17 cellular contexts compared by ENCODE assay signal in the genomic region with DNA sequence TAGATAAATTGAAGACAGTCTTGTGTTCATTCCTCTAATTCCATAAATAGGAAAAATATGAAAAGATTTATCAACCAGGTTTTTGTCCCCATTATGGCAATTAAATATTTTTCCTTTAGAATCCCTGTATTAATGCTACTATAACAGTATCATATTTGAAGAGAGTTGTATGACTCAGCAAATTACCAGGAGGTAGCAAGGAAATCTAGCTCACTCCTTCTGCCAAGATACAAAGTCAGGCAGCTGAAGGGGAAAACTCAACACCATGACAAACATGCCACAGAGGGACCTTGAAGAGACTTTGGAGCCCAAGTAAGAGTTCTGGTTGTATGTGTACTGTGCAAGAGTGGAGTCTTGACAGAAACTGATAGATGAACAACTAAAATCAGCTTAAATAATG.
DNase-seq lines count a peak whose midpoint lies in the region; ATAC-seq, FAIRE-seq and TF ChIP-seq lines count a peak whose summit lies in the region.
"Had no signal": no experiment of that assay in that cellular context is flagged by ENCODE, and none has a peak within 500 bp of the region (broad histone marks: within the 10 kb centered on the region; RNA-seq: fewer than 3 reads in every experiment).

No MANE protein-coding gene starts in this region.

- POLR2A ChIA-PET in A549 (lab: Yijun Ruan, JAX) = no interaction called here
- POLR2A ChIA-PET in K562 (lab: Yijun Ruan, JAX) = no interaction called here

- ATAC-seq in A549 (no peak), K562 (no peak), HG03159 (IDR thresholded peaks at IDR 0.05; ENCODE audit: unreplicated experiment) (no peak), GM21381 (IDR thresholded peaks at IDR 0.05; ENCODE audit: unreplicated experiment) (no peak)
- ATAC-seq: GM23338 had no signal

- intact Hi-C loops in K562 (cut with micrococcal nuclease) (no loop called here), testis (cut with DNase I; ENCODE audit: low total_unique reads) (no loop called here)

- TF ChIP-seq CTCF in A549 (IDR thresholded peaks at IDR 0.05) (no peak), K562 (IDR thresholded peaks at IDR 0.05 in 2 of 3, conservative IDR thresholded peaks at IDR 0.05 in 1 of 3; ENCODE audit: insufficient read depth in 2 of 3, low read depth in 1 of 3, low read length in 3 of 3) (no peak), fibroblast of mammary gland (conservative IDR thresholded peaks at IDR 0.05; ENCODE audit: control insufficient read depth, insufficient read depth, low read depth, low read length) (no peak), testis (IDR thresholded peaks at IDR 0.05) (no peak)

- TF ChIP-seq EP300 in A549 (IDR thresholded peaks at IDR 0.05) (no peak), K562 (IDR thresholded peaks at IDR 0.05; ENCODE audit: low read length) (no peak)

- CTCF ChIA-PET in A549 (lab: Yijun Ruan, JAX) (no interaction called here), K562 (lab: Yijun Ruan, JAX; ENCODE audit: low intra/inter-chr PET ratio) (no interaction called here)

- TF ChIP-seq POLR2A in A549 (IDR thresholded peaks at IDR 0.05; ENCODE audit: low read length) = no peak
- no peak for TF ChIP-seq POLR2A in K562 (conservative IDR thresholded peaks at IDR 0.05)
- TF ChIP-seq POLR2A in testis (IDR thresholded peaks at IDR 0.05) = no peak

- H3K79me2 ChIP-seq in K562 (ENCODE audit: control insufficient read depth, insufficient read depth, low read length) = no peaks in the 10 kb centered on the region

- H3K4me1 ChIP-seq in A549 = no peaks in the 10 kb centered on the region
- no peaks in the 10 kb centered on the region for H3K4me1 ChIP-seq in K562 (replicated peaks in 1 of 2; ENCODE audit: control insufficient read depth in 2 of 2, insufficient read depth in 2 of 2, low read length in 2 of 2)
- H3K4me1 ChIP-seq in testis = no peaks in the 10 kb centered on the region
- H3K4me1 ChIP-seq: Caco-2 had no signal

- no peaks in the 10 kb centered on the region for H4K20me1 ChIP-seq in K562 (replicated peaks; ENCODE audit: control insufficient read depth, insufficient read depth, low read length)

- H3K27ac ChIP-seq in A549 (no peak overlapping the region), K562 (ENCODE audit: extremely low read depth, low read depth, low read length) (no peak overlapping the region), testis (no peak overlapping the region)

- TF ChIP-seq RAD21 in A549 (conservative IDR thresholded peaks at IDR 0.05 in 1 of 2, IDR thresholded peaks at IDR 0.05 in 1 of 2) (no peak), K562 (CRISPR knock-in tag; conservative IDR thresholded peaks at IDR 0.05 in 1 of 2, IDR thresholded peaks at IDR 0.05 in 1 of 2) (no peak)

- H3K9me3 ChIP-seq in A549 (no peaks in the 10 kb centered on the region), K562 (replicated peaks; ENCODE audit: control insufficient read depth, insufficient read depth, low read depth, low read length) (no peaks in the 10 kb centered on the region), testis (no peaks in the 10 kb centered on the region)
- H3K9me3 ChIP-seq: Caco-2 had no signal

- FAIRE-seq in A549 (lab: Jason Lieb, UNC) = no peak
- no peak for FAIRE-seq in K562 (lab: Jason Lieb, UNC)
- FAIRE-seq: GM12892 had no signal

- H3K9me1 ChIP-seq in K562 (ENCODE audit: control insufficient read depth, insufficient read depth, low read length) = no peaks in the 10 kb centered on the region

- H2AFZ ChIP-seq in K562 (ENCODE audit: low read depth, low read length) = no peak overlapping the region
- H2AFZ ChIP-seq: GM23338 had no signal

- H3K4me3 ChIP-seq in A549 (no peak overlapping the region), K562 (no peak overlapping the region), fibroblast of mammary gland (ENCODE audit: control insufficient read depth, low read depth, low read length) (no peak overlapping the region), testis (no peak overlapping the region)
- H3K4me3 ChIP-seq: GM23338 had no signal

- DNase-seq in A549 (ENCODE audit: low read depth in 1 of 2, low spot score in 1 of 2) = no peak
- peak; percentile 15 for DNase-seq in NCI-H460 (ENCODE audit: extremely low read depth, low read depth)
- no peak for DNase-seq in K562 (ENCODE audit: extremely low read depth in 1 of 4, low spot score in 3 of 4)
- DNase-seq in fibroblast of mammary gland (ENCODE audit: low read depth) = peak; percentile 15
- DNase-seq in testis = no peak
- no peak for DNase-seq in NCI-H510A treated with DMSO at 0.1 percent for 48 hours (lab: John Stamatoyannopoulos, UW)
- DNase-seq: AML-193; Caco-2; Kasumi-1; NCI-H1417; NCI-H2029; NCI-H526; NK-92 treated with Interleukin-12 subunit alpha and Interleukin-12 subunit beta, amount 100 ng/mL, for 24 hours had no signal

- in situ Hi-C loops in K562 (cut with MboI) = no loop called here

- H3K4me2 ChIP-seq in A549 = no peak overlapping the region
- H3K4me2 ChIP-seq in K562 (ENCODE audit: insufficient read depth, low read length) = no peak overlapping the region
- H3K4me2 ChIP-seq: GM23338 had no signal

- H3K36me3 ChIP-seq in K562 (ENCODE audit: control insufficient read depth, insufficient read depth, low read length) = no peaks in the 10 kb centered on the region
- H3K36me3 ChIP-seq in testis (ENCODE audit: low read depth, missing control alignments) = no peaks in the 10 kb centered on the region

- H3K9ac ChIP-seq in K562 (ENCODE audit: insufficient read depth in 1 of 2, low read depth in 2 of 2, low read length in 2 of 2) = no peak overlapping the region

- H3K27me3 ChIP-seq in K562 (ENCODE audit: control insufficient read depth in 2 of 2, insufficient read depth in 2 of 2, low read length in 2 of 2) (no peaks in the 10 kb centered on the region), testis (no peaks in the 10 kb centered on the region)

- BruUV-seq in K562 (replicated peaks; lab: Mats Ljungman, UMichigan) = no TSS peak

TF ChIP-seq in A549, 52 proteins besides CTCF, POLR2A, EP300 and RAD21:
- peak; percentile 77 for TF ChIP-seq MAFK (IDR thresholded peaks at IDR 0.05; ENCODE audit: partially characterized antibody)
- peak; percentile 59 for TF ChIP-seq NFE2L2 (conservative IDR thresholded peaks at IDR 0.05; ENCODE audit: low read length)
- no peak for TF ChIP-seq TFCP2L1 (CRISPR knock-in tag; IDR thresholded peaks at IDR 0.05)

TF ChIP-seq in K562, 482 proteins besides CTCF, POLR2A, EP300 and RAD21:
- TF ChIP-seq, protein P1, sequence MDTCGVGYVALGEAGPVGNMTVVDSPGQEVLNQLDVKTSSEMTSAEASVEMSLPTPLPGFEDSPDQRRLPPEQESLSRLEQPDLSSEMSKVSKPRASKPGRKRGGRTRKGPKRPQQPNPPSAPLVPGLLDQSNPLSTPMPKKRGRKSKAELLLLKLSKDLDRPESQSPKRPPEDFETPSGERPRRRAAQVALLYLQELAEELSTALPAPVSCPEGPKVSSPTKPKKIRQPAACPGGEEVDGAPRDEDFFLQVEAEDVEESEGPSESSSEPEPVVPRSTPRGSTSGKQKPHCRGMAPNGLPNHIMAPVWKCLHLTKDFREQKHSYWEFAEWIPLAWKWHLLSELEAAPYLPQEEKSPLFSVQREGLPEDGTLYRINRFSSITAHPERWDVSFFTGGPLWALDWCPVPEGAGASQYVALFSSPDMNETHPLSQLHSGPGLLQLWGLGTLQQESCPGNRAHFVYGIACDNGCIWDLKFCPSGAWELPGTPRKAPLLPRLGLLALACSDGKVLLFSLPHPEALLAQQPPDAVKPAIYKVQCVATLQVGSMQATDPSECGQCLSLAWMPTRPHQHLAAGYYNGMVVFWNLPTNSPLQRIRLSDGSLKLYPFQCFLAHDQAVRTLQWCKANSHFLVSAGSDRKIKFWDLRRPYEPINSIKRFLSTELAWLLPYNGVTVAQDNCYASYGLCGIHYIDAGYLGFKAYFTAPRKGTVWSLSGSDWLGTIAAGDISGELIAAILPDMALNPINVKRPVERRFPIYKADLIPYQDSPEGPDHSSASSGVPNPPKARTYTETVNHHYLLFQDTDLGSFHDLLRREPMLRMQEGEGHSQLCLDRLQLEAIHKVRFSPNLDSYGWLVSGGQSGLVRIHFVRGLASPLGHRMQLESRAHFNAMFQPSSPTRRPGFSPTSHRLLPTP (IDR thresholded peaks at IDR 0.05; ENCODE audit: borderline replicate concordance, extremely low read depth, insufficient read length) = no peak
- TF ChIP-seq, protein P2, sequence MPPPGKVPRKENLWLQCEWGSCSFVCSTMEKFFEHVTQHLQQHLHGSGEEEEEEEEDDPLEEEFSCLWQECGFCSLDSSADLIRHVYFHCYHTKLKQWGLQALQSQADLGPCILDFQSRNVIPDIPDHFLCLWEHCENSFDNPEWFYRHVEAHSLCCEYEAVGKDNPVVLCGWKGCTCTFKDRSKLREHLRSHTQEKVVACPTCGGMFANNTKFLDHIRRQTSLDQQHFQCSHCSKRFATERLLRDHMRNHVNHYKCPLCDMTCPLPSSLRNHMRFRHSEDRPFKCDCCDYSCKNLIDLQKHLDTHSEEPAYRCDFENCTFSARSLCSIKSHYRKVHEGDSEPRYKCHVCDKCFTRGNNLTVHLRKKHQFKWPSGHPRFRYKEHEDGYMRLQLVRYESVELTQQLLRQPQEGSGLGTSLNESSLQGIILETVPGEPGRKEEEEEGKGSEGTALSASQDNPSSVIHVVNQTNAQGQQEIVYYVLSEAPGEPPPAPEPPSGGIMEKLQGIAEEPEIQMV (tag; conservative IDR thresholded peaks at IDR 0.05; ENCODE audit: low read depth) = no peak
- peak; percentile 47 for TF ChIP-seq MAFG (tag; conservative IDR thresholded peaks at IDR 0.05)
- TF ChIP-seq ZNF316 (IDR thresholded peaks at IDR 0.05) = peak; percentile 32; the same call in 1 of the 2 replicates
TF ChIP-seq in K562: peak in this region for 2.

Comparison
In these comparisons a context has a peak if more than half of its experiments do, and no peak if none do; other contexts are left out.
1. DNase-seq: peak in NCI-H460 (single experiment) and fibroblast of mammary gland (single experiment); none in A549 (0 of 2), K562 (0 of 4), testis (single experiment) and NCI-H510A treated with DMSO at 0.1 percent for 48 hours (single experiment).
2. Of the 35 proteins assayed by ChIP-seq in both K562 and A549: peak only in K562: none; only in A549: MAFK; in both: none; in neither: 34.